ENCODE assay signal across 18 cellular contexts in the genomic region with DNA sequence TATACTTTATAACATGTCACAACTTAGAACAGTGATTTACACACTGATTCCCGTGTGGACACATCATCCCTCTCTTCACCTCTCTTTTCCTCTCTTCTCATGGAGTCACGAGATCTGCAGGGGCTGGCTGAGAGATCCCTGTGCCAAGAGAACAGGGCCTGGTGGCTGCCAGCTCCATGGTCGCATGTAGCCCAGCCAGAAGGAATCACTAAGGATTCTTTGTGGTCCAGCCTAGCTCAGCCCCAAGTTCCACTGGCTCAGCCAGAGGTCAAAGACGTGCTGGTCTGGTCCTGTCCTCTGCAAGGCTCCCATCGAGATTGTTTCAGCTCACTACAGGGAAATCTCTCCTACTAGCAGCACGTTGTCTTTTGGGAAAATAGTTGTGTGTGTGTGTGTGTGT.
DNase-seq lines count a peak whose midpoint lies in the region; ATAC-seq and TF ChIP-seq lines count a peak whose summit lies in the region.
"Had no signal": no experiment of that assay in that cellular context is flagged by ENCODE, and none has a peak within 500 bp of the region (broad histone marks: within the 10 kb centered on the region; RNA-seq: fewer than 3 reads in every experiment).

No MANE protein-coding gene starts in this region.

- H3K9me3 Mint-ChIP-seq in neural crest cell: no peaks in the 10 kb centered on the region
- H3K9me3 Mint-ChIP-seq in natural killer cell treated with Interleukin-12 subunit alpha and Interleukin-12 subunit beta and Interleukin-15 and Interleukin-18, amount 100 ng/mL, for 72 hours: no peaks in the 10 kb centered on the region
- H3K9me3 Mint-ChIP-seq in stimulated activated naive CD8-positive, alpha-beta T cell treated with anti-CD3 and anti-CD28 coated beads, Interleukin-15, amount 100 ng/mL, for 72 hours: no peaks in the 10 kb centered on the region
- H3K9me3 Mint-ChIP-seq: CD4-positive, alpha-beta memory T cell had no signal

- peaks cover 65% of the 10 kb centered on the region for H3K36me3 ChIP-seq in left ventricle myocardium inferior
- H3K36me3 ChIP-seq in aorta (ENCODE audit: control insufficient read depth in 1 of 2, insufficient read depth in 2 of 2, low read length in 1 of 2): peaks cover 3 to 26% of the 10 kb centered on the region in 2 donors

- no peak for TF ChIP-seq CTCF in left ventricle myocardium inferior (IDR thresholded peaks at IDR 0.05; ENCODE audit: borderline replicate concordance)
- no peak for TF ChIP-seq CTCF in coronary artery (IDR thresholded peaks at IDR 0.05)
- TF ChIP-seq CTCF in neural crest cell (conservative IDR thresholded peaks at IDR 0.05): no peak

- H3K4me3 Mint-ChIP-seq in neural crest cell: no peak overlapping the region
- H3K4me3 Mint-ChIP-seq in natural killer cell treated with Interleukin-12 subunit alpha and Interleukin-12 subunit beta and Interleukin-15 and Interleukin-18, amount 100 ng/mL, for 72 hours: no peak overlapping the region
- no peak overlapping the region for H3K4me3 Mint-ChIP-seq in stimulated activated naive CD8-positive, alpha-beta T cell treated with anti-CD3 and anti-CD28 coated beads, Interleukin-15, amount 100 ng/mL, for 72 hours
- H3K4me3 Mint-ChIP-seq: CD4-positive, alpha-beta memory T cell had no signal

- peaks cover 24% of the 10 kb centered on the region for H3K36me3 Mint-ChIP-seq in neural crest cell (ENCODE audit: low read depth)
- H3K36me3 Mint-ChIP-seq in natural killer cell treated with Interleukin-12 subunit alpha and Interleukin-12 subunit beta and Interleukin-15 and Interleukin-18, amount 100 ng/mL, for 72 hours: no peaks in the 10 kb centered on the region

- H3K27ac Mint-ChIP-seq in neural crest cell (ENCODE audit: unreplicated experiment): peak overlapping the region; percentile 10
- H3K27ac Mint-ChIP-seq in natural killer cell treated with Interleukin-12 subunit alpha and Interleukin-12 subunit beta and Interleukin-15 and Interleukin-18, amount 100 ng/mL, for 72 hours: no peak overlapping the region
- no peak overlapping the region for H3K27ac Mint-ChIP-seq in stimulated activated naive CD8-positive, alpha-beta T cell treated with anti-CD3 and anti-CD28 coated beads, Interleukin-15, amount 100 ng/mL, for 72 hours

- WGBS in right cardiac atrium: 50% methylated on average over 6 of the region's 6 CpGs
- 11 to 12% methylated on average over 6 of the region's 6 CpGs for WGBS in aorta, 2 donors

- H3K4me1 Mint-ChIP-seq in neural crest cell: no peaks in the 10 kb centered on the region
- no peaks in the 10 kb centered on the region for H3K4me1 Mint-ChIP-seq in natural killer cell treated with Interleukin-12 subunit alpha and Interleukin-12 subunit beta and Interleukin-15 and Interleukin-18, amount 100 ng/mL, for 72 hours (ENCODE audit: low read depth in 2 of 2)
- H3K4me1 Mint-ChIP-seq in stimulated activated naive CD8-positive, alpha-beta T cell treated with anti-CD3 and anti-CD28 coated beads, Interleukin-15, amount 100 ng/mL, for 72 hours: no peaks in the 10 kb centered on the region
- H3K4me1 Mint-ChIP-seq: CD4-positive, alpha-beta memory T cell had no signal

- intact Hi-C loops in right cardiac atrium (cut with DNase I) (no loop called here), left ventricle myocardium inferior (cut with micrococcal nuclease) (no loop called here), aorta (cut with DNase I) (no loop called here)

- H3K27ac ChIP-seq in right cardiac atrium (ENCODE audit: low read length): no peak overlapping the region
- no peak overlapping the region for H3K27ac ChIP-seq in left ventricle myocardium inferior (replicated peaks)
- H3K27ac ChIP-seq in coronary artery: peak overlapping the region; percentile 16 to 81
- H3K27ac ChIP-seq in aorta (ENCODE audit: low read depth in 1 of 2, low read length in 2 of 2): peak overlapping the region in 1 of 2 donors; percentile 84
- H3K27ac ChIP-seq: BLaER1 treated with 17β-estradiol and CSF1 and Interleukin-3, amounts not matched to agents 10 nM and 100 nM had no signal

- DNase-seq in right cardiac atrium (no peak), left ventricle myocardium inferior (no peak), coronary artery (ENCODE audit: low spot score) (no peak), neural crest cell (ENCODE audit: low read depth, low spot score) (no peak), aorta (peak; percentile 51 to 62)
- no peak for DNase-seq in natural killer cell treated with Interleukin-12 subunit alpha and Interleukin-12 subunit beta and Interleukin-15 and Interleukin-18, amount 100 ng/mL, for 72 hours (ENCODE audit: low spot score)
- DNase-seq in stimulated activated naive CD8-positive, alpha-beta T cell treated with anti-CD3 and anti-CD28 coated beads, Interleukin-15, amount 100 ng/mL, for 72 hours: no peak
- DNase-seq: 8988T; CD4-positive, alpha-beta memory T cell; DND-41; Karpas-422; NCI-H1694; NCI-H2081; NCI-H446; NCI-H526; Right ventricle myocardium superior had no signal

- H3K9me3 ChIP-seq in right cardiac atrium (ENCODE audit: control insufficient read depth, low read length): no peaks in the 10 kb centered on the region
- H3K9me3 ChIP-seq in left ventricle myocardium inferior (replicated peaks): no peaks in the 10 kb centered on the region
- no peaks in the 10 kb centered on the region for H3K9me3 ChIP-seq in aorta (ENCODE audit: control insufficient read depth, low read length)
- H3K9me3 ChIP-seq: BLaER1 treated with 17β-estradiol and CSF1 and Interleukin-3, amounts not matched to agents 10 nM and 100 nM had no signal

- H3K27me3 Mint-ChIP-seq in neural crest cell (ENCODE audit: low read depth): no peaks in the 10 kb centered on the region
- no peaks in the 10 kb centered on the region for H3K27me3 Mint-ChIP-seq in natural killer cell treated with Interleukin-12 subunit alpha and Interleukin-12 subunit beta and Interleukin-15 and Interleukin-18, amount 100 ng/mL, for 72 hours
- H3K27me3 Mint-ChIP-seq in stimulated activated naive CD8-positive, alpha-beta T cell treated with anti-CD3 and anti-CD28 coated beads, Interleukin-15, amount 100 ng/mL, for 72 hours: no peaks in the 10 kb centered on the region
- H3K27me3 Mint-ChIP-seq: CD4-positive, alpha-beta memory T cell had no signal

- H3K4me3 ChIP-seq in right cardiac atrium (ENCODE audit: low read length): no peak overlapping the region
- no peak overlapping the region for H3K4me3 ChIP-seq in left ventricle myocardium inferior
- no peak overlapping the region for H3K4me3 ChIP-seq in coronary artery
- H3K4me3 ChIP-seq in aorta (ENCODE audit: low read length in 2 of 2): no peak overlapping the region
- H3K4me3 ChIP-seq: BLaER1 treated with 17β-estradiol and CSF1 and Interleukin-3, amounts not matched to agents 10 nM and 100 nM had no signal

- peak; percentile 31 to 33 for ATAC-seq in right cardiac atrium
- peak; percentile 26 for ATAC-seq in aorta (ENCODE audit: low FRiP score)
- no peak for ATAC-seq in GM18858 (IDR thresholded peaks at IDR 0.05; ENCODE audit: unreplicated experiment)
- no peak for ATAC-seq in natural killer cell treated with Interleukin-12 subunit alpha and Interleukin-12 subunit beta and Interleukin-15 and Interleukin-18, amount 100 ng/mL, for 72 hours
- no peak for ATAC-seq in stimulated activated naive CD8-positive, alpha-beta T cell treated with anti-CD3 and anti-CD28 coated beads, Interleukin-15, amount 100 ng/mL, for 72 hours

- H3K27me3 ChIP-seq in right cardiac atrium (ENCODE audit: control insufficient read depth, insufficient read depth) (no peaks in the 10 kb centered on the region), left ventricle myocardium inferior (ENCODE audit: low read depth) (no peaks in the 10 kb centered on the region), aorta (ENCODE audit: control insufficient read depth in 1 of 2, insufficient read depth in 2 of 2, low read length in 1 of 2) (no peaks in the 10 kb centered on the region)
- H3K27me3 ChIP-seq: BLaER1 treated with 17β-estradiol and CSF1 and Interleukin-3, amounts not matched to agents 10 nM and 100 nM had no signal

- H3K4me1 ChIP-seq in right cardiac atrium (ENCODE audit: control insufficient read depth, insufficient read depth, low read length) (peaks cover 5% of the 10 kb centered on the region), left ventricle myocardium inferior (peaks cover 9% of the 10 kb centered on the region), aorta (ENCODE audit: control insufficient read depth in 1 of 2, insufficient read depth in 2 of 2, low read length in 2 of 2) (no peaks in the 10 kb centered on the region)
- H3K4me1 ChIP-seq: BLaER1 treated with 17β-estradiol and CSF1 and Interleukin-3, amounts not matched to agents 10 nM and 100 nM had no signal

Comparison
In these comparisons a context has a peak if more than half of its experiments do, and no peak if none do; other contexts are left out.
1. ATAC-seq: peak in right cardiac atrium (2 of 2) and aorta (single experiment); none in GM18858 (single experiment), natural killer cell treated with Interleukin-12 subunit alpha and Interleukin-12 subunit beta and Interleukin-15 and Interleukin-18, amount 100 ng/mL, for 72 hours (0 of 2) and stimulated activated naive CD8-positive, alpha-beta T cell treated with anti-CD3 and anti-CD28 coated beads, Interleukin-15, amount 100 ng/mL, for 72 hours (single experiment).
2. DNase-seq: peak in aorta (2 of 2); none in right cardiac atrium (0 of 3), left ventricle myocardium inferior (single experiment), coronary artery (single experiment), neural crest cell (single experiment), natural killer cell treated with Interleukin-12 subunit alpha and Interleukin-12 subunit beta and Interleukin-15 and Interleukin-18, amount 100 ng/mL, for 72 hours (single experiment) and stimulated activated naive CD8-positive, alpha-beta T cell treated with anti-CD3 and anti-CD28 coated beads, Interleukin-15, amount 100 ng/mL, for 72 hours (0 of 2).
3. H3K27ac ChIP-seq: peak in coronary artery (2 of 2); none in right cardiac atrium (single experiment) and left ventricle myocardium inferior (single experiment).